ENCODE assay signal across 11 cellular contexts in genomic region chr11:125223161-125223560, GRCh38. TPM values are rescaled to one million over a fixed set of nuclear protein-coding genes. Genes with fewer than 3 reads are reported as not detected.
DNase-seq lines count a peak whose midpoint lies in the region; ATAC-seq and TF ChIP-seq lines count a peak whose summit lies in the region.
"Not testable (repeated sequence)": the region's sequence is repeated elsewhere in the genome, so short reads cannot be mapped to it uniquely, and the experiment has no call there.
"Had no signal": no experiment of that assay in that cellular context is flagged by ENCODE, and none has a peak within 500 bp of the region (broad histone marks: within the 10 kb centered on the region; RNA-seq: fewer than 3 reads in every experiment).

No MANE protein-coding gene starts in this region.

- not testable (repeated sequence) for H3K9me3 ChIP-seq in left ventricle myocardium inferior (replicated peaks); gastrocnemius medialis; tibial nerve

- in situ Hi-C loops in gastrocnemius medialis (cut with MboI; ENCODE audit: low sequenced_read_pairs in 4 of 4), result not testable (repeated sequence)

- not testable (repeated sequence) for H3K36me3 ChIP-seq in left ventricle myocardium inferior, gastrocnemius medialis, tibial nerve

- H3K4me3 Mint-ChIP-seq in neural crest cell, result not testable (repeated sequence)

- H3K4me3 ChIP-seq in left ventricle myocardium inferior, gastrocnemius medialis, tibial nerve: not testable (repeated sequence)

- H3K27ac ChIP-seq in left ventricle myocardium inferior (replicated peaks), result peak overlapping the region; percentile 59
- H3K27ac ChIP-seq in gastrocnemius medialis, result peak overlapping the region; percentile 56 to 75 (median 70)
- peak overlapping the region in 3 of 4 donors; percentile 61 to 86 (median 79) for H3K27ac ChIP-seq in tibial nerve

- ATAC-seq in gastrocnemius medialis, result peak; percentile 83

- peak; percentile 45 for DNase-seq in LHCN-M2 (ENCODE audit: low read depth)
- DNase-seq in left ventricle myocardium inferior; neural crest cell (ENCODE audit: low read depth, low spot score); tibial nerve (ENCODE audit: low spot score in 2 of 2): not testable (repeated sequence)
- peak; percentile 51 for DNase-seq in myocyte (ENCODE audit: low read depth)
- peak; percentile 67 to 89 for DNase-seq in gastrocnemius medialis

- H3K27me3 ChIP-seq in left ventricle myocardium inferior (ENCODE audit: low read depth); gastrocnemius medialis; tibial nerve: not testable (repeated sequence)

- not testable (repeated sequence) for H3K36me3 Mint-ChIP-seq in neural crest cell (ENCODE audit: low read depth)

- not testable (repeated sequence) for H3K9me3 Mint-ChIP-seq in neural crest cell

- peaks cover 40% of the 10 kb centered on the region for H3K27me3 Mint-ChIP-seq in neural crest cell (ENCODE audit: low read depth)

- peaks cover 82% of the 10 kb centered on the region for H3K4me1 Mint-ChIP-seq in neural crest cell

- not testable (repeated sequence) for TF ChIP-seq POLR2A in gastrocnemius medialis (IDR thresholded peaks at IDR 0.05); tibial nerve (IDR thresholded peaks at IDR 0.05)

- H3K4me1 ChIP-seq in left ventricle myocardium inferior, result peaks cover 14% of the 10 kb centered on the region
- peaks cover 30 to 36% of the 10 kb centered on the region in 2 donors for H3K4me1 ChIP-seq in gastrocnemius medialis
- peaks cover 0 to 33% (median 12%) of the 10 kb centered on the region in 4 donors for H3K4me1 ChIP-seq in tibial nerve

- WGBS in tibial nerve, 2 donors, result 80 to 95% methylated on average over 6 of the region's 6 CpGs

- intact Hi-C loops in left ventricle myocardium inferior (cut with micrococcal nuclease), result not testable (repeated sequence)
- intact Hi-C loops in gastrocnemius medialis (cut with DNase I; ENCODE audit: low total_unique reads), result loop anchor here (2.0 kb wide), 1 partner anchor 58 kb away; the partner anchor contains the start of gene PKNOX2

- peak overlapping the region; percentile 36 for H3K27ac Mint-ChIP-seq in neural crest cell (ENCODE audit: unreplicated experiment)

- not testable (repeated sequence) for TF ChIP-seq CTCF in left ventricle myocardium inferior (IDR thresholded peaks at IDR 0.05; ENCODE audit: borderline replicate concordance); neural crest cell (conservative IDR thresholded peaks at IDR 0.05); tibial nerve (IDR thresholded peaks at IDR 0.05)
- peak in 1 of 5 experiments; percentile 17 for TF ChIP-seq CTCF in gastrocnemius medialis (IDR thresholded peaks at IDR 0.05 in 4 of 5, conservative IDR thresholded peaks at IDR 0.05 in 1 of 5)

- TF ChIP-seq EP300 in tibial nerve (IDR thresholded peaks at IDR 0.05), result not testable (repeated sequence)

RNA-seq across cellular contexts. Expression of gene PKNOX2, which starts 58.6 kb away (rescaled TPM):
- total RNA-seq in LHCN-M2 (2014; rRNA removed) (14.6 and 15.6 TPM in 2 replicates), left ventricle myocardium inferior (6.2 TPM), myocyte (20.2 and 22.1 TPM in 2 replicates), neural crest cell (21.5 and 23.5 TPM in 2 replicates), gastrocnemius medialis (10 to 100 TPM in 1 of 4 donors, 1 to 10 TPM in 3; 3.7 to 11.7 (median 6.0) TPM), tibial nerve (1 to 10 TPM; 5.7 to 7.2 (median 6.4) TPM)
- polyA plus RNA-seq in LHCN-M2 (2012), result 18.2 TPM
- polyA plus RNA-seq in myocyte (2012), result 86.6 TPM
- total RNA-seq: CD4-positive, alpha-beta T cell; CD8-positive, alpha-beta memory T cell; GM12878 had no signal
- polyA plus RNA-seq: A549; CD14-positive monocyte; CD8-positive, alpha-beta memory T cell; GM12878 had no signal
